In the genomic region with DNA sequence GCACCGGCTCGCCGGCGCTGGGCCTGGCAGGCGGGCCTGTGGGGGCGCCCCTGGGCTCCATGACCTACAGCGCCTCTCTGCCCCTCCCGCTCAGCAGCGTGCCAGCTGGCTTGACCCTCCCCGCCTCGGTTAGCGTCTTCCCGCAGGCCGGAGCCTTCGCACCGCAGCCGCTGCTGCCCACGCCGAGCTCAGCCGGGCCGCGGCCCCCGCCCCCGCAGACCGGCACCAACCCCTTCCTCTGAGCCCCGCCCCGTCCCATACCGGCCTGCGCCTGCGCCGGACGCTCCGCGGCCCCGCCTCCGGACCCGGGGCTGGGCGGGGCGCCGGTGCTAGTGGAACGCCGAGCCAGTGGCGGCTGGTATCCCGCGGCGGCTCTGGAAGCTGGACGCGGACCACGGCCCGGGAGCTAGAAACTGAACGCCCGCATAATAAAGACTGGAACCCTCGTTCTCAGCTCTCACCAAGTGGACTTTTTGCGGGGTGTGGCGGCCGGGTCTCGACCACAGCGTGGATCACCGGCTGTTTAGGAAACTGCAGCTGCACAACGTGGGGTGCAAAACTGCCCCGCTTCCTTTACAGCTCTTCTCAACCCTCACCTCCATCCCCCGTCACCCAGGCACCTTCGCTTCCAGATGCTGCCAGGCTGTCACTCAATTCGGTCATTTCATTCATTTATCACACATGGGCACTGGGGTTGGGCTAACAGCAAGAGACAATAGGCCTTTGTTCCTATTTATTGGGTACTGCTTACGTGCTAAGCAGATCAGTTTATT, we compare ENCODE assay signal across 8 cellular contexts. TPM values are rescaled to one million over a fixed set of nuclear protein-coding genes. Genes with fewer than 3 reads are reported as not detected.
DNase-seq lines count a peak whose midpoint lies in the region; ATAC-seq and TF ChIP-seq lines count a peak whose summit lies in the region.

No MANE protein-coding gene starts in this region.

- H3K9me3 Mint-ChIP-seq in natural killer cell = no peaks in the 10 kb centered on the region

- DNase-seq in DMS153 (lab: John Stamatoyannopoulos, UW) (peak; percentile 62), HuH-7.5 (ENCODE audit: low spot score) (peak; percentile 89), Peyer's patch (peak; percentile 82 to 94 (median 93)), fibroblast of mammary gland (ENCODE audit: low read depth) (peak; percentile 69), natural killer cell (peak; percentile 81)
- DNase-seq in activated T-helper 1 cell treated with anti-CD3 and anti-CD28 coated beads, Interleukin-2, amount 50 U/mL, for 16 hours (ENCODE audit: low read depth in 1 of 2, low spot score in 1 of 2) = peak; percentile 64 to 78
- DNase-seq in stimulated activated naive CD4-positive, alpha-beta T cell (lab: John Stamatoyannopoulos, UW) = peak; percentile 63 to 85 (median 76)

- H3K4me3 Mint-ChIP-seq in natural killer cell = peak overlapping the region; percentile 85

- no peaks in the 10 kb centered on the region for H3K27me3 ChIP-seq in Peyer's patch

- no peaks in the 10 kb centered on the region for H3K9me3 ChIP-seq in Peyer's patch

- peaks cover 12 to 20% of the 10 kb centered on the region in 2 donors for H3K27me3 Mint-ChIP-seq in natural killer cell (ENCODE audit: low read depth in 2 of 2)

- H3K4me1 ChIP-seq in Peyer's patch = peaks cover 5 to 56% (median 7%) of the 10 kb centered on the region in 4 donors

- H3K4me1 Mint-ChIP-seq in natural killer cell = peaks cover 20 to 27% of the 10 kb centered on the region in 2 donors

- intact Hi-C loops in natural killer cell (cut with micrococcal nuclease) = loop anchor here (5.0 to 10.0 kb wide), 2 partner anchors 65 to 143 kb away; a partner anchor contains a TSS

- peak; percentile 71 for ATAC-seq in GM21526 (IDR thresholded peaks at IDR 0.05; ENCODE audit: low FRiP score, unreplicated experiment)
- peak; percentile 83 to 89 (median 86) for ATAC-seq in natural killer cell

- H3K36me3 ChIP-seq in Peyer's patch = no peaks in the 10 kb centered on the region

- no peaks in the 10 kb centered on the region for H3K36me3 Mint-ChIP-seq in natural killer cell

- H3K27ac ChIP-seq in Peyer's patch = peak overlapping the region; percentile 76 to 95 (median 81)

- peak; percentile 58 to 72 for TF ChIP-seq POLR2A in Peyer's patch (IDR thresholded peaks at IDR 0.05)

- H3K4me3 ChIP-seq in Peyer's patch (peak overlapping the region; percentile 58 to 73 (median 68)), fibroblast of mammary gland (ENCODE audit: control insufficient read depth, low read depth, low read length) (peak overlapping the region; percentile 42)

- TF ChIP-seq CTCF in Peyer's patch (IDR thresholded peaks at IDR 0.05) (peak in 4 of 6 experiments; percentile 3 to 26 (median 20)), fibroblast of mammary gland (conservative IDR thresholded peaks at IDR 0.05; ENCODE audit: control insufficient read depth, insufficient read depth, low read depth, low read length) (no peak), natural killer cell (IDR thresholded peaks at IDR 0.05) (peak; percentile 60)

- peak overlapping the region; percentile 48 to 50 for H3K27ac Mint-ChIP-seq in natural killer cell

RNA-seq across cellular contexts. Expression of a gene that starts 4.9 kb away (rescaled TPM):
- total RNA-seq in Peyer's patch = 100 to 1,000 TPM in 3 of 4 donors, 10 to 100 TPM in 1; 75.1 to 125 (median 110) TPM
- 10 to 100 TPM; 30.7 to 45.5 (median 32.5) TPM for total RNA-seq in natural killer cell

RNA-seq across cellular contexts. Expression of a gene that starts 9.6 kb away (rescaled TPM):
- total RNA-seq in Peyer's patch (10 to 100 TPM in 2 of 4 donors, 1 to 10 TPM in 2; 3.0 to 17.3 (median 13.0) TPM), natural killer cell (not detected)

RNA-seq across cellular contexts. Expression of a gene that starts 18.4 kb away (rescaled TPM):
- not detected for total RNA-seq in Peyer's patch
- not detected for total RNA-seq in natural killer cell

RNA-seq across cellular contexts. Expression of a gene that starts 33.9 kb away (rescaled TPM):
- total RNA-seq in Peyer's patch (1 to 10 TPM in 1 of 4 donors, under 1 TPM in 1, not detected in 2; 0.53 to 1.1 TPM), natural killer cell (1 to 10 TPM in 1 of 3 donors, under 1 TPM in 2; 0.26 to 4.9 (median 0.70) TPM)

Comparison
In these comparisons a context has a peak if more than half of its experiments do, and no peak if none do; other contexts are left out.
1. Peak in every context shown above with its lines: DNase-seq, ATAC-seq, H3K4me3 ChIP-seq and H3K27ac ChIP-seq.